In genomic region chr1:223774133-223774811, GRCh38 we compare ENCODE assay signal across 15 cellular contexts.
DNase-seq lines count a peak whose midpoint lies in the region; ATAC-seq and TF ChIP-seq lines count a peak whose summit lies in the region.
"Had no signal": no experiment of that assay in that cellular context is flagged by ENCODE, and none has a peak within 500 bp of the region (broad histone marks: within the 10 kb centered on the region; RNA-seq: fewer than 3 reads in every experiment).

No MANE protein-coding gene starts in this region.

- no peak for ATAC-seq in WTC11
- ATAC-seq in stimulated activated memory B cell treated with anti-CD40 and anti-IgM and Interleukin-4, amounts not matched to agents 10 μg/mL and 1 μg/mL and 100 μg/mL, for 72 hours: no peak
- ATAC-seq in HG03460 (IDR thresholded peaks at IDR 0.05; ENCODE audit: unreplicated experiment): no peak

- H3K27me3 Mint-ChIP-seq in activated naive CD4-positive, alpha-beta T cell treated with anti-CD3 and anti-CD28 coated beads, Interleukin-2, amount 50 U/mL, for 24 hours: no peaks in the 10 kb centered on the region
- H3K27me3 Mint-ChIP-seq in WTC11 (ENCODE audit: low read depth) (no peaks in the 10 kb centered on the region), endothelial cell (ENCODE audit: unreplicated experiment) (peaks cover 9% of the 10 kb centered on the region)
- no peaks in the 10 kb centered on the region for H3K27me3 Mint-ChIP-seq in stimulated activated memory B cell treated with anti-CD40 and anti-IgM and Interleukin-4, amounts not matched to agents 10 μg/mL and 1 μg/mL and 100 μg/mL, for 72 hours

- no peak for TF ChIP-seq CTCF in WTC11 (IDR thresholded peaks at IDR 0.05)
- no peak for TF ChIP-seq CTCF in endothelial cell (IDR thresholded peaks at IDR 0.05; ENCODE audit: unreplicated experiment)

- H3K27ac Mint-ChIP-seq in activated naive CD4-positive, alpha-beta T cell treated with anti-CD3 and anti-CD28 coated beads, Interleukin-2, amount 50 U/mL, for 24 hours: peak overlapping the region; percentile 35
- H3K27ac Mint-ChIP-seq in WTC11: peak overlapping the region; percentile 68; the same call in 1 of the 2 replicates
- H3K27ac Mint-ChIP-seq in endothelial cell (ENCODE audit: unreplicated experiment): peak overlapping the region; percentile 51
- H3K27ac Mint-ChIP-seq in stimulated activated memory B cell treated with anti-CD40 and anti-IgM and Interleukin-4, amounts not matched to agents 10 μg/mL and 1 μg/mL and 100 μg/mL, for 72 hours: peak overlapping the region; percentile 64
- H3K27ac Mint-ChIP-seq: T-helper 2 cell treated with Interferon-gamma antibody and Interleukin-4, amounts not matched to agents 5 μg/mL and 100 μg/mL, for 36 hours had no signal

- peaks cover 27% of the 10 kb centered on the region for H3K4me1 Mint-ChIP-seq in activated naive CD4-positive, alpha-beta T cell treated with anti-CD3 and anti-CD28 coated beads, Interleukin-2, amount 50 U/mL, for 24 hours
- H3K4me1 Mint-ChIP-seq in WTC11 (peaks cover 17% of the 10 kb centered on the region), endothelial cell (ENCODE audit: unreplicated experiment) (peaks cover 62% of the 10 kb centered on the region)
- peaks cover 32% of the 10 kb centered on the region for H3K4me1 Mint-ChIP-seq in stimulated activated memory B cell treated with anti-CD40 and anti-IgM and Interleukin-4, amounts not matched to agents 10 μg/mL and 1 μg/mL and 100 μg/mL, for 72 hours

- POLR2A ChIA-PET in WTC11 (lab: Charles Lee): no interaction called here

- H3K4me3 Mint-ChIP-seq in activated naive CD4-positive, alpha-beta T cell treated with anti-CD3 and anti-CD28 coated beads, Interleukin-2, amount 50 U/mL, for 24 hours: no peak overlapping the region
- H3K4me3 Mint-ChIP-seq in WTC11: no peak overlapping the region
- peak overlapping the region; percentile 72 for H3K4me3 Mint-ChIP-seq in endothelial cell (ENCODE audit: unreplicated experiment)
- no peak overlapping the region for H3K4me3 Mint-ChIP-seq in stimulated activated memory B cell treated with anti-CD40 and anti-IgM and Interleukin-4, amounts not matched to agents 10 μg/mL and 1 μg/mL and 100 μg/mL, for 72 hours
- H3K4me3 Mint-ChIP-seq: T-helper 2 cell treated with Interferon-gamma antibody and Interleukin-4, amounts not matched to agents 5 μg/mL and 100 μg/mL, for 36 hours had no signal

- no peak for DNase-seq in activated naive CD4-positive, alpha-beta T cell treated with anti-CD3 and anti-CD28 coated beads, Interleukin-2, amount 50 U/mL, for 16 hours
- DNase-seq in WTC11 (ENCODE audit: low spot score): no peak
- no peak for DNase-seq in endothelial cell (ENCODE audit: low spot score)
- DNase-seq in dermis blood vessel endothelial cell: no peak
- no peak for DNase-seq in NCI-H524 (lab: John Stamatoyannopoulos, UW)
- DNase-seq: activated CD4-positive, alpha-beta T cell treated with anti-CD3 and anti-CD28 coated beads, Interleukin-2, amount 50 U/mL, for 48 hours; amygdala; DMS79; foreskin melanocyte; NCI-H187; NCI-H524 treated with DMSO at 0.1 percent for 48 hours had no signal

- peaks cover 27% of the 10 kb centered on the region for H3K36me3 Mint-ChIP-seq in activated naive CD4-positive, alpha-beta T cell treated with anti-CD3 and anti-CD28 coated beads, Interleukin-2, amount 50 U/mL, for 24 hours
- H3K36me3 Mint-ChIP-seq in WTC11 (peaks cover 44% of the 10 kb centered on the region), endothelial cell (ENCODE audit: low read depth, unreplicated experiment) (peaks cover 41% of the 10 kb centered on the region)
- peaks cover 71% of the 10 kb centered on the region for H3K36me3 Mint-ChIP-seq in stimulated activated memory B cell treated with anti-CD40 and anti-IgM and Interleukin-4, amounts not matched to agents 10 μg/mL and 1 μg/mL and 100 μg/mL, for 72 hours

- CTCF ChIA-PET in WTC11 (lab: Charles Lee): interaction anchor here (0.6 kb wide), 1 partner anchor 15 kb away, joined by 3 read pairs; no protein-coding TSS in a partner anchor

- no peaks in the 10 kb centered on the region for H3K9me3 Mint-ChIP-seq in activated naive CD4-positive, alpha-beta T cell treated with anti-CD3 and anti-CD28 coated beads, Interleukin-2, amount 50 U/mL, for 24 hours
- H3K9me3 Mint-ChIP-seq in WTC11 (0 out of 2 replicates have a peak, but pooled peaks cover 4% of the 10 kb centered on the region), endothelial cell (ENCODE audit: unreplicated experiment) (no peaks in the 10 kb centered on the region)
- no peaks in the 10 kb centered on the region for H3K9me3 Mint-ChIP-seq in stimulated activated memory B cell treated with anti-CD40 and anti-IgM and Interleukin-4, amounts not matched to agents 10 μg/mL and 1 μg/mL and 100 μg/mL, for 72 hours
- H3K9me3 Mint-ChIP-seq: T-helper 2 cell treated with Interferon-gamma antibody and Interleukin-4, amounts not matched to agents 5 μg/mL and 100 μg/mL, for 36 hours had no signal

TF ChIP-seq in WTC11, 78 proteins besides CTCF, POLR2A, EP300 and RAD21:
- TF ChIP-seq HMGA2 (CRISPR knock-in tag; IDR thresholded peaks at IDR 0.05) (no peak), IRF1 (CRISPR knock-in tag; IDR thresholded peaks at IDR 0.05) (no peak), ZMAT4 (CRISPR knock-in tag; IDR thresholded peaks at IDR 0.05) (no peak), USF1 (CRISPR knock-in tag; IDR thresholded peaks at IDR 0.05) (no peak), ESRRA (CRISPR knock-in tag; IDR thresholded peaks at IDR 0.05; ENCODE audit: borderline replicate concordance) (no peak), ETV6 (CRISPR knock-in tag; IDR thresholded peaks at IDR 0.05) (no peak), GTF2I (CRISPR knock-in tag; conservative IDR thresholded peaks at IDR 0.05) (no peak), PRDM15 (CRISPR knock-in tag; IDR thresholded peaks at IDR 0.05) (no peak), IRF2 (CRISPR knock-in tag; IDR thresholded peaks at IDR 0.05; ENCODE audit: borderline replicate concordance, low read depth) (no peak), ZNF425 (CRISPR knock-in tag; conservative IDR thresholded peaks at IDR 0.05) (no peak), ZNF121 (CRISPR knock-in tag; IDR thresholded peaks at IDR 0.05) (no peak)
TF ChIP-seq in WTC11: peak in this region for 0.
